23 cellular contexts compared by ENCODE assay signal in the genomic region with DNA sequence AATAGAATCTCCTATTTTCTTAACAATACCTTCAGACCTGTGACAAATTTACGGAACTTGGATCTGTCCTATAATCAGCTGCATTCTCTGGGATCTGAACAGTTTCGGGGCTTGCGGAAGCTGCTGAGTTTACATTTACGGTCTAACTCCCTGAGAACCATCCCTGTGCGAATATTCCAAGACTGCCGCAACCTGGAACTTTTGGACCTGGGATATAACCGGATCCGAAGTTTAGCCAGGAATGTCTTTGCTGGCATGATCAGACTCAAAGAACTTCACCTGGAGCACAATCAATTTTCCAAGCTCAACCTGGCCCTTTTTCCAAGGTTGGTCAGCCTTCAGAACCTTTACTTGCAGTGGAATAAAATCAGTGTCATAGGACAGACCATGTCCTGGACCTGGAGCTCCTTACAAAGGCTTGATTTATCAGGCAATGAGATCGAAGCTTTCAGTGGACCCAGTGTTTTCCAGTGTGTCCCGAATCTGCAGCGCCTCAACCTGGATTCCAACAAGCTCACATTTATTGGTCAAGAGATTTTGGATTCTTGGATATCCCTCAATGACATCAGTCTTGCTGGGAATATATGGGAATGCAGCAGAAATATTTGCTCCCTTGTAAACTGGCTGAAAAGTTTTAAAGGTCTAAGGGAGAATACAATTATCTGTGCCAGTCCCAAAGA. TPM values are rescaled to one million over a fixed set of nuclear protein-coding genes. Genes with fewer than 3 reads are reported as not detected.
DNase-seq lines count a peak whose midpoint lies in the region; ATAC-seq and TF ChIP-seq lines count a peak whose summit lies in the region.
"Had no signal": no experiment of that assay in that cellular context is flagged by ENCODE, and none has a peak within 500 bp of the region (broad histone marks: within the 10 kb centered on the region; RNA-seq: fewer than 3 reads in every experiment).

No MANE protein-coding gene starts in this region.

- H3K4me3 Mint-ChIP-seq in Calu3 (ENCODE audit: low read depth, unreplicated experiment) = peak overlapping the region; percentile 12
- H3K4me3 Mint-ChIP-seq: CD4-positive, alpha-beta memory T cell; stimulated activated naive CD8-positive, alpha-beta T cell treated with anti-CD3 and anti-CD28 coated beads, Interleukin-15, amount 100 ng/mL, for 72 hours had no signal

- no peak overlapping the region for H3K27ac Mint-ChIP-seq in Calu3 (ENCODE audit: unreplicated experiment)
- H3K27ac Mint-ChIP-seq: CD4-positive, alpha-beta memory T cell; stimulated activated naive CD8-positive, alpha-beta T cell treated with anti-CD3 and anti-CD28 coated beads, Interleukin-15, amount 100 ng/mL, for 72 hours had no signal

- no peak for DNase-seq in Calu3
- DNase-seq in astrocyte of the cerebellum (ENCODE audit: low read depth) = no peak
- DNase-seq in osteoblast (ENCODE audit: insufficient read length, low spot score, missing footprints) = no peak
- DNase-seq in NCI-H446 treated with DMSO at 0.1 percent for 48 hours (lab: John Stamatoyannopoulos, UW) = no peak
- DNase-seq in NCI-H82 treated with DMSO at 0.1 percent for 48 hours (lab: John Stamatoyannopoulos, UW; ENCODE audit: unreplicated experiment) = no peak
- DNase-seq: ACHN; activated CD4-positive, alpha-beta T cell treated with anti-CD3 and anti-CD28 coated beads for 1 hour; CD4-positive, alpha-beta memory T cell; colonic mucosa; DMS79 treated with DMSO at 0.1 percent for 48 hours; Kasumi-1; kidney glomerular epithelial cell; NCI-H1436; NCI-H446; stimulated activated naive CD8-positive, alpha-beta T cell treated with anti-CD3 and anti-CD28 coated beads, Interleukin-15, amount 100 ng/mL, for 72 hours had no signal

- peaks cover 23% of the 10 kb centered on the region for H3K4me1 ChIP-seq in iPS-15b (ENCODE audit: control insufficient read depth, insufficient read depth, low read length)
- no peaks in the 10 kb centered on the region for H3K4me1 ChIP-seq in osteoblast (ENCODE audit: insufficient read depth, low read length)
- H3K4me1 ChIP-seq: adrenal gland, colonic mucosa, prostate gland had no signal

- no TSS peak for BruUV-seq in Calu3 (replicated peaks; lab: Mats Ljungman, UMichigan)

- H3K9me3 ChIP-seq in iPS-15b (ENCODE audit: control insufficient read depth, insufficient read depth, low read length) (no peaks in the 10 kb centered on the region), osteoblast (ENCODE audit: low read depth, low read length) (no peaks in the 10 kb centered on the region)
- H3K9me3 ChIP-seq: adrenal gland, colonic mucosa, prostate gland, vagina had no signal

- H3K27me3 ChIP-seq in iPS-15b (ENCODE audit: control insufficient read depth, insufficient read depth, low read length) (peaks cover 36% of the 10 kb centered on the region), osteoblast (ENCODE audit: insufficient read depth, low read length) (peaks cover 10% of the 10 kb centered on the region)
- H3K27me3 ChIP-seq: vagina had no signal

- TF ChIP-seq CTCF in Calu3 (IDR thresholded peaks at IDR 0.05; ENCODE audit: unreplicated experiment) (no peak), astrocyte of the cerebellum (IDR thresholded peaks at IDR 0.05; ENCODE audit: low read depth, low read length, missing control alignments) (no peak), osteoblast (IDR thresholded peaks at IDR 0.05; ENCODE audit: extremely low read depth, low read depth, low read length) (no peak)

- ATAC-seq in HG02870 (IDR thresholded peaks at IDR 0.05; ENCODE audit: unreplicated experiment) = no peak
- ATAC-seq in HG03520 (IDR thresholded peaks at IDR 0.05; ENCODE audit: unreplicated experiment) = no peak
- ATAC-seq: stimulated activated naive CD8-positive, alpha-beta T cell treated with anti-CD3 and anti-CD28 coated beads, Interleukin-15, amount 100 ng/mL, for 72 hours had no signal

- H3K27ac ChIP-seq in osteoblast (ENCODE audit: low read depth, low read length) = no peak overlapping the region
- H3K27ac ChIP-seq: adrenal gland, colonic mucosa, epithelial cell of prostate, prostate gland, vagina had no signal

- H3K4me1 Mint-ChIP-seq in Calu3 (ENCODE audit: low read depth, unreplicated experiment) = peaks cover 27% of the 10 kb centered on the region
- H3K4me1 Mint-ChIP-seq: stimulated activated naive CD8-positive, alpha-beta T cell treated with anti-CD3 and anti-CD28 coated beads, Interleukin-15, amount 100 ng/mL, for 72 hours had no signal

- H3K9ac ChIP-seq in iPS-15b (ENCODE audit: low read depth, low read length) = no peak overlapping the region

- H3K36me3 ChIP-seq in iPS-15b (ENCODE audit: control insufficient read depth, insufficient read depth, low read length) = no peaks in the 10 kb centered on the region
- no peaks in the 10 kb centered on the region for H3K36me3 ChIP-seq in osteoblast (ENCODE audit: insufficient read depth, low read length)
- H3K36me3 ChIP-seq: adrenal gland, colonic mucosa, prostate gland, vagina had no signal

- no peaks in the 10 kb centered on the region for H3K9me3 Mint-ChIP-seq in Calu3 (ENCODE audit: low read depth, unreplicated experiment)
- H3K9me3 Mint-ChIP-seq: stimulated activated naive CD8-positive, alpha-beta T cell treated with anti-CD3 and anti-CD28 coated beads, Interleukin-15, amount 100 ng/mL, for 72 hours had no signal

- in situ Hi-C loops in astrocyte of the cerebellum (cut with HindIII; ENCODE audit: low sequenced_read_pairs) = no loop called here

- H3K36me3 Mint-ChIP-seq in Calu3 (ENCODE audit: insufficient read depth, unreplicated experiment) = no peaks in the 10 kb centered on the region
- H3K36me3 Mint-ChIP-seq: CD4-positive, alpha-beta memory T cell had no signal

- peaks cover 28% of the 10 kb centered on the region for H3K27me3 Mint-ChIP-seq in Calu3 (ENCODE audit: unreplicated experiment)

- H4K20me1 ChIP-seq in osteoblast (ENCODE audit: insufficient read depth, low read length) = no peaks in the 10 kb centered on the region

- H2AFZ ChIP-seq in osteoblast (ENCODE audit: low read length) = peak overlapping the region; percentile 37

- CTCF ChIA-PET in Calu3 (lab: Charles Lee) = no interaction called here

- H3K4me2 ChIP-seq in osteoblast (ENCODE audit: insufficient read depth, low read length) = no peak overlapping the region

- H3K79me2 ChIP-seq in osteoblast (ENCODE audit: insufficient read depth, low read length) = no peaks in the 10 kb centered on the region

- intact Hi-C loops in Calu3 (cut with micrococcal nuclease; ENCODE audit: unreplicated experiment) = loop anchor here (5.0 to 10.0 kb wide), 3 partner anchors 120 to 623 kb away; no protein-coding TSS in a partner anchor

- peak overlapping the region; percentile 32 for H3K4me3 ChIP-seq in astrocyte of the cerebellum (ENCODE audit: low read depth, low read length)
- H3K4me3 ChIP-seq in iPS-15b (ENCODE audit: low read depth, low read length) = peak overlapping the region; percentile 65
- H3K4me3 ChIP-seq in osteoblast (ENCODE audit: insufficient read depth, low read length) = no peak overlapping the region
- H3K4me3 ChIP-seq: adrenal gland, colonic mucosa, prostate gland, vagina had no signal

RNA-seq across cellular contexts. Expression of gene LRRTM3, which starts 1.6 kb away (rescaled TPM):
- total RNA-seq in Calu3 (2022) = not detected in 2 replicates
- total RNA-seq in osteoblast = not detected in 2 replicates
- total RNA-seq: CD4-positive, alpha-beta memory T cell; colonic mucosa; T-helper 2 cell treated with Interferon-gamma antibody and Interleukin-4, amounts not matched to agents 100 ng/mL and 5 ng/mL, for 36 hours had no signal
